In the genomic region with DNA sequence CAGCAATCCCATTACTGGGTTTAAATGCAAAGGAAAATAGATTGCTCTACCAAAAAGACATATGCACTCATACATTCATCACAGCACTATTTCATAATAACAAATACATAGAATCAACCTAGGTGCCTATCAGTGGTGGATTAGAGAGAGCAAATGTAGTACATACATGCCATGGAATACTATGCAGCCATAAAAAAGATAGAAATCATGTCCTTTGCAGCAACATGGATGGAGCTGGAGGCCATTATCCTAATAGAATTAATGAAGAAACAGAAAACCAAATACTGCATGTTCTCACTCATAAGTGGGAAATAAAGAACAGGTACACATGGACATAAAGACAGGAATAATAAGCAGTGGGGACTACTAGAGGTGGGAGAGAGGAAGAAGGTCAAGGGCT, we compare ENCODE assay signal across 29 cellular contexts.
"Had no signal": no experiment of that assay in that cellular context is flagged by ENCODE, and none has a peak within 500 bp of the region (broad histone marks: within the 10 kb centered on the region; RNA-seq: fewer than 3 reads in every experiment).

No MANE protein-coding gene starts in this region.

- DNase-seq: colonic mucosa; cortex of kidney; dermis blood vessel endothelial cell; dorsolateral prefrontal cortex; effector CD4-positive, alpha-beta T cell; effector CD8-positive, alpha-beta T cell; effector memory CD4-positive, alpha-beta T cell; effector memory CD8-positive, alpha-beta T cell; endodermal cell; erythroblast; esophagus squamous epithelium; foreskin fibroblast; foreskin keratinocyte; foreskin melanocyte; gastrocnemius medialis; glutamatergic neuron; head of caudate nucleus; heart left ventricle; heart right ventricle had no signal

- H3K4me1 ChIP-seq: colonic mucosa, esophagus muscularis mucosa, esophagus squamous epithelium, foreskin keratinocyte, gastroesophageal sphincter had no signal

- H3K27ac Mint-ChIP-seq: dendritic cell treated with granulocyte-macrophage colony-stimulating factor and Interleukin-4, amounts not matched to agents 40 ng/mL and 50 ng/mL, for 4 days; effector memory CD8-positive, alpha-beta T cell; endodermal cell had no signal

- H3K9me3 Mint-ChIP-seq: dendritic cell treated with granulocyte-macrophage colony-stimulating factor and Interleukin-4, amounts not matched to agents 40 ng/mL and 50 ng/mL, for 4 days; endodermal cell had no signal

- H3K9me3 ChIP-seq: colonic mucosa, esophagus muscularis mucosa, esophagus squamous epithelium, gastrocnemius medialis, gastroesophageal sphincter, heart left ventricle, heart right ventricle had no signal

- H3K4me3 ChIP-seq: colonic mucosa, coronary artery, dorsolateral prefrontal cortex, esophagus muscularis mucosa, esophagus squamous epithelium, gastrocnemius medialis, gastroesophageal sphincter, heart left ventricle, heart right ventricle had no signal

- H3K27me3 Mint-ChIP-seq: dendritic cell treated with granulocyte-macrophage colony-stimulating factor and Interleukin-4, amounts not matched to agents 40 ng/mL and 50 ng/mL, for 4 days; effector memory CD8-positive, alpha-beta T cell had no signal

- H3K36me3 ChIP-seq: colonic mucosa, esophagus muscularis mucosa, esophagus squamous epithelium, gastrocnemius medialis, gastroesophageal sphincter, heart left ventricle, heart right ventricle had no signal

- H3K27ac ChIP-seq: colonic mucosa, coronary artery, dorsolateral prefrontal cortex, epithelial cell of prostate, esophagus muscularis mucosa, esophagus squamous epithelium, foreskin keratinocyte, gastroesophageal sphincter, heart left ventricle, heart right ventricle had no signal

- FAIRE-seq: colon, endometrium, endothelial cell of umbilical vein, frontal cortex had no signal

- ATAC-seq: effector memory CD8-positive, alpha-beta T cell; esophagus mucosa; foreskin keratinocyte; gastrocnemius medialis; gastroesophageal sphincter; heart left ventricle had no signal

- H3K4me3 Mint-ChIP-seq: dendritic cell treated with granulocyte-macrophage colony-stimulating factor and Interleukin-4, amounts not matched to agents 40 ng/mL and 50 ng/mL, for 4 days; effector memory CD8-positive, alpha-beta T cell; endodermal cell had no signal

- H3K4me1 Mint-ChIP-seq: endodermal cell had no signal

- H3K27me3 ChIP-seq: colonic mucosa, esophagus muscularis mucosa, esophagus squamous epithelium, foreskin keratinocyte, gastrocnemius medialis, gastroesophageal sphincter, heart left ventricle, heart right ventricle had no signal
